In genomic region chr15:67032608-67033007, GRCh38 we compare ENCODE assay signal across 23 cellular contexts. TPM values are rescaled to one million over a fixed set of nuclear protein-coding genes. Genes with fewer than 3 reads are reported as not detected.
A peak's percentile ranks its signal among the peaks of the same experiment; 100 is the strongest.
DNase-seq lines count a peak whose midpoint lies in the region; ATAC-seq and TF ChIP-seq lines count a peak whose summit lies in the region.
"Had no signal": no experiment of that assay in that cellular context is flagged by ENCODE, and none has a peak within 500 bp of the region (broad histone marks: within the 10 kb centered on the region; RNA-seq: fewer than 3 reads in every experiment).

No MANE protein-coding gene starts in this region.

- H3K27ac ChIP-seq in right atrium auricular region (peak overlapping the region in 1 of 2 donors; percentile 21), GM23338 (ENCODE audit: low read depth) (no peak overlapping the region), Panc1 (ENCODE audit: low read length) (peak overlapping the region; percentile 57), right cardiac atrium (ENCODE audit: low read length) (no peak overlapping the region)
- H3K27ac ChIP-seq: 22Rv1, GM23248, RWPE1 had no signal

- peak overlapping the region; percentile 77; the same call in 1 of the 2 replicates for H3K4me2 ChIP-seq in GM23338
- H3K4me2 ChIP-seq: SK-N-SH had no signal

- intact Hi-C loops in Right ventricle myocardium inferior (cut with DNase I): no loop called here
- intact Hi-C loops in Panc1 (cut with micrococcal nuclease; ENCODE audit: unreplicated experiment): no loop called here
- intact Hi-C loops in right cardiac atrium (cut with DNase I): no loop called here
- intact Hi-C loops in head of caudate nucleus (cut with DNase I): no loop called here

- H3K4me3 ChIP-seq in right atrium auricular region: no peak overlapping the region
- peak overlapping the region; percentile 52; the same call in 1 of the 2 replicates for H3K4me3 ChIP-seq in GM23338
- H3K4me3 ChIP-seq in Panc1 (ENCODE audit: low read depth in 2 of 2, low read length in 2 of 2): no peak overlapping the region
- H3K4me3 ChIP-seq in right cardiac atrium (ENCODE audit: low read length): no peak overlapping the region
- H3K4me3 ChIP-seq: GM23248, MG63 had no signal

- no TSS peak for BruUV-seq in Panc1 (replicated peaks; lab: Mats Ljungman, UMichigan)

- DNase-seq in Right ventricle myocardium inferior (ENCODE audit: missing footprints): no peak
- DNase-seq in right atrium auricular region (ENCODE audit: low spot score): no peak
- no peak for DNase-seq in GM23338 (ENCODE audit: low spot score)
- no peak for DNase-seq in Panc1 (ENCODE audit: low read depth, low spot score)
- DNase-seq in right cardiac atrium: no peak
- DNase-seq in head of caudate nucleus: no peak
- DNase-seq in SK-N-DZ (ENCODE audit: low spot score): no peak
- no peak for DNase-seq in hippocampal formation (lab: John Stamatoyannopoulos, UW)
- DNase-seq: BE2C, DMS153, DND-41, GM23248, HCEC 1CT, KG1, MG63, NCI-H2029, NCI-H446 treated with DMSO at 0.1 percent for 48 hours, NCI-H526 treated with DMSO at 0.1 percent for 48 hours, SIG-M5, SK-N-SH, SW 1271 had no signal

- ATAC-seq in Right ventricle myocardium inferior: peak; percentile 14
- no peak for ATAC-seq in GM23338
- ATAC-seq in Panc1: no peak
- peak; percentile 40 to 60 for ATAC-seq in right cardiac atrium

- H3K4me1 ChIP-seq in right atrium auricular region (peaks cover 0 to 30% of the 10 kb centered on the region in 2 donors), GM23338 (ENCODE audit: insufficient read depth) (peaks cover 64% of the 10 kb centered on the region), Panc1 (ENCODE audit: control insufficient read depth, insufficient read depth, low read length) (peaks cover 22% of the 10 kb centered on the region), right cardiac atrium (ENCODE audit: control insufficient read depth, insufficient read depth, low read length) (peaks cover 6% of the 10 kb centered on the region)
- H3K4me1 ChIP-seq: BE2C had no signal

- H2AFZ ChIP-seq in GM23338: no peak overlapping the region
- H2AFZ ChIP-seq: GM23248 had no signal

- CTCF ChIA-PET in Panc1 (lab: Charles Lee): no interaction called here

- no peak overlapping the region for H3K27ac Mint-ChIP-seq in GM23338

- no peaks in the 10 kb centered on the region for H3K36me3 Mint-ChIP-seq in GM23338 (ENCODE audit: low read depth)

- H3K9me2 ChIP-seq in GM23338 (ENCODE audit: insufficient read depth): peaks cover 5% of the 10 kb centered on the region; the same call in 1 of the 2 replicates
- H3K9me2 ChIP-seq: SK-N-SH had no signal

- H3K4me3 Mint-ChIP-seq in GM23338: no peak overlapping the region

- no peak for TF ChIP-seq CTCF in right atrium auricular region (IDR thresholded peaks at IDR 0.05)
- no peak for TF ChIP-seq CTCF in GM23338 (conservative IDR thresholded peaks at IDR 0.05; ENCODE audit: low read depth in 2 of 2)
- no peak for TF ChIP-seq CTCF in Panc1 (IDR thresholded peaks at IDR 0.05)

- no peaks in the 10 kb centered on the region for H3K9me3 Mint-ChIP-seq in GM23338

- POLR2A ChIA-PET in Panc1 (lab: Charles Lee): no interaction called here

- H3K27me3 ChIP-seq in right atrium auricular region (no peaks in the 10 kb centered on the region), GM23338 (ENCODE audit: insufficient read depth) (peaks cover 38% of the 10 kb centered on the region), Panc1 (ENCODE audit: control insufficient read depth, insufficient read depth, low read length) (no peaks in the 10 kb centered on the region), right cardiac atrium (ENCODE audit: control insufficient read depth, insufficient read depth) (no peaks in the 10 kb centered on the region)
- H3K27me3 ChIP-seq: MG63 had no signal

- H3K9me3 ChIP-seq in right atrium auricular region: no peaks in the 10 kb centered on the region
- H3K9me3 ChIP-seq in Panc1 (ENCODE audit: control insufficient read depth, insufficient read depth, low read depth, low read length): no peaks in the 10 kb centered on the region
- H3K9me3 ChIP-seq in right cardiac atrium (ENCODE audit: control insufficient read depth, low read length): no peaks in the 10 kb centered on the region
- H3K9me3 ChIP-seq: BE2C, MG63, SK-N-SH had no signal

- in situ Hi-C loops in Panc1 (cut with HindIII; ENCODE audit: low pct_unique_long_range_greater_than_20kb, low sequenced_read_pairs): no loop called here

- H3F3A ChIP-seq in GM23338 (replicated peaks; ENCODE audit: low read depth): peaks cover 14% of the 10 kb centered on the region

- 81% methylated on average over 3 of the region's 3 CpGs for WGBS in right cardiac atrium

- H4K20me1 ChIP-seq in GM23338 (replicated peaks; ENCODE audit: insufficient read depth): no peaks in the 10 kb centered on the region

- H3K4me1 Mint-ChIP-seq in GM23338: peaks cover 37% of the 10 kb centered on the region

- H3K27me3 Mint-ChIP-seq in GM23338 (ENCODE audit: insufficient read depth, low read depth, poor library complexity): peaks cover 14% of the 10 kb centered on the region

- no peaks in the 10 kb centered on the region for H3K36me3 ChIP-seq in right atrium auricular region
- H3K36me3 ChIP-seq in GM23338 (ENCODE audit: insufficient read depth): no peaks in the 10 kb centered on the region
- no peaks in the 10 kb centered on the region for H3K36me3 ChIP-seq in Panc1 (ENCODE audit: control insufficient read depth, insufficient read depth, low read length)
- H3K36me3 ChIP-seq: BE2C, MG63 had no signal

- H3K79me2 ChIP-seq in GM23338 (replicated peaks; ENCODE audit: insufficient read depth): no peaks in the 10 kb centered on the region

TF ChIP-seq in GM23338, 12 proteins besides CTCF, POLR2A, EP300 and RAD21 (continues in another document):
- no peak for TF ChIP-seq EZH2phosphoT487 (IDR thresholded peaks at IDR 0.05; ENCODE audit: unreplicated experiment)
- TF ChIP-seq CREB1 (CRISPR knock-in tag; IDR thresholded peaks at IDR 0.05; ENCODE audit: low read depth): no peak
- TF ChIP-seq ZNF462 (CRISPR knock-in tag; IDR thresholded peaks at IDR 0.05): no peak

RNA-seq across cellular contexts. Expression of gene SMAD3, which starts 32.8 kb away (rescaled TPM):
- total RNA-seq in Right ventricle myocardium inferior (18.0 TPM), right atrium auricular region (10 to 100 TPM; 20.8 to 37.8 TPM), Panc1 (2021; ENCODE audit: unreplicated experiment) (394 TPM), right cardiac atrium (10 to 100 TPM; 29.2 to 40.5 (median 30.5) TPM)
- 9.0 and 11.6 TPM in 2 replicates for total RNA-seq in GM23338 (2014; rRNA removed; shearing (Covaris generic))
- polyA plus RNA-seq in GM23338 (2016; fragmentation: Nextera tagmentation; extraction: Ambion mirVana) (3.4 and 4.9 TPM in 2 replicates), right cardiac atrium (9.9 TPM)
- polyA plus RNA-seq in Panc1 (2012; ENCODE audit: insufficient read length): 255 TPM
- polyA plus RNA-seq in SK-N-DZ (2014; cell fraction: cytosol; rRNA removed): 9.6 and 9.9 TPM in 2 replicates
- 9.2 and 14.6 TPM in 2 replicates for polyA plus RNA-seq in SK-N-DZ (2014; cell fraction: nucleus; rRNA removed)

Comparison
In these comparisons a context has a peak if more than half of its experiments do, and no peak if none do; other contexts are left out.
1. ATAC-seq: peak in Right ventricle myocardium inferior (single experiment) and right cardiac atrium (2 of 2); none in GM23338 (single experiment) and Panc1 (single experiment).